ENCODE assay signal across 1 cellular context in genomic region chr2:53970898-53971681, GRCh38.
TF ChIP-seq lines count a peak whose summit lies in the region.

Gene PSME4 (minus strand): TSS chr2:53970993. CDS start chr2:53970784, 209 bp downstream.

TF ChIP-seq in HepG2, 621 proteins besides CTCF, POLR2A, EP300 and RAD21 (continued from another document and continues in another):
- TF ChIP-seq ZBTB33 (CRISPR knock-in tag; IDR thresholded peaks at IDR 0.05) (no peak), ZBTB14 (CRISPR knock-in tag; IDR thresholded peaks at IDR 0.05) (0 out of 2 replicates have a peak, but pooled peaks have one; percentile 19), ZNF253 (CRISPR knock-in tag; IDR thresholded peaks at IDR 0.05; ENCODE audit: borderline replicate concordance) (peak; percentile 93; the same call in 1 of the 2 replicates), ZNF780A (CRISPR knock-in tag; IDR thresholded peaks at IDR 0.05) (no peak; the same call in 1 of the 2 replicates), NR2F1 (CRISPR knock-in tag; IDR thresholded peaks at IDR 0.05) (no peak), ZFP36 (IDR thresholded peaks at IDR 0.05; ENCODE audit: borderline replicate concordance, low read depth, low read length, partially characterized antibody) (no peak), NFIC (IDR thresholded peaks at IDR 0.05; ENCODE audit: low read length) (no peak), GPN1 (CRISPR knock-in tag; IDR thresholded peaks at IDR 0.05; ENCODE audit: borderline replicate concordance) (0 out of 2 replicates have a peak, but pooled peaks have one; percentile 64), RFX5 (IDR thresholded peaks at IDR 0.05; ENCODE audit: low read depth, low read length) (no peak), ZFP62 (CRISPR knock-in tag; IDR thresholded peaks at IDR 0.05) (no peak), SMAD1 (CRISPR knock-in tag; IDR thresholded peaks at IDR 0.05; ENCODE audit: borderline replicate concordance, low read depth) (0 out of 2 replicates have a peak, but pooled peaks have one; percentile 69), ZEB1 (IDR thresholded peaks at IDR 0.05; ENCODE audit: insufficient replicate concordance, low read depth) (no peak), ZNF468 (CRISPR knock-in tag; IDR thresholded peaks at IDR 0.05) (peak; percentile 86; the same call in 1 of the 2 replicates), ZFP36L2 (CRISPR knock-in tag; IDR thresholded peaks at IDR 0.05) (peak; percentile 74; the same call in 1 of the 2 replicates), ZSCAN30 (CRISPR knock-in tag; IDR thresholded peaks at IDR 0.05) (no peak; the same call in 1 of the 2 replicates), ZNF484 (CRISPR knock-in tag; IDR thresholded peaks at IDR 0.05; ENCODE audit: borderline replicate concordance, low read depth) (no peak), ZNF142 (CRISPR knock-in tag; IDR thresholded peaks at IDR 0.05) (peak; percentile 75; the same call in 1 of the 2 replicates), KLF12 (CRISPR knock-in tag; IDR thresholded peaks at IDR 0.05; ENCODE audit: borderline replicate concordance) (no peak; the same call in 1 of the 2 replicates), ZNF556 (CRISPR knock-in tag; IDR thresholded peaks at IDR 0.05; ENCODE audit: borderline replicate concordance) (peak; percentile 73; the same call in 1 of the 2 replicates), SOX6 (IDR thresholded peaks at IDR 0.05) (no peak), SOX6 (CRISPR knock-in tag; IDR thresholded peaks at IDR 0.05) (peak; percentile 89), ZNF18 (CRISPR knock-in tag; IDR thresholded peaks at IDR 0.05; ENCODE audit: insufficient replicate concordance) (peak; percentile 79), ZBTB44 (CRISPR knock-in tag; IDR thresholded peaks at IDR 0.05) (peak; percentile 19; the same call in 1 of the 2 replicates), ZBTB21 (CRISPR knock-in tag; IDR thresholded peaks at IDR 0.05) (no peak), THAP11 (CRISPR knock-in tag; IDR thresholded peaks at IDR 0.05) (peak; percentile 85), ZNF781 (CRISPR knock-in tag; IDR thresholded peaks at IDR 0.05; ENCODE audit: borderline replicate concordance, not compliant biosample characterization) (peak; percentile 77), ATF1 (CRISPR knock-in tag; IDR thresholded peaks at IDR 0.05) (no peak), ZNF441 (CRISPR knock-in tag; IDR thresholded peaks at IDR 0.05; ENCODE audit: borderline replicate concordance) (no peak; the same call in 1 of the 2 replicates), FOXO4 (CRISPR knock-in tag; conservative IDR thresholded peaks at IDR 0.05) (0 out of 2 replicates have a peak, but pooled peaks have one; percentile 85), ZNF232 (CRISPR knock-in tag; IDR thresholded peaks at IDR 0.05; ENCODE audit: borderline replicate concordance) (peak; percentile 97), ZNF652 (CRISPR knock-in tag; IDR thresholded peaks at IDR 0.05; ENCODE audit: borderline replicate concordance, low read depth) (no peak), ZNF570 (CRISPR knock-in tag; IDR thresholded peaks at IDR 0.05; ENCODE audit: borderline replicate concordance) (peak; percentile 87; the same call in 1 of the 2 replicates), ZNF513 (CRISPR knock-in tag; conservative IDR thresholded peaks at IDR 0.05) (peak; percentile 91; the same call in 1 of the 2 replicates), ZNF326 (CRISPR knock-in tag; IDR thresholded peaks at IDR 0.05; ENCODE audit: borderline replicate concordance) (no peak), PAWR (CRISPR knock-in tag; IDR thresholded peaks at IDR 0.05; ENCODE audit: borderline replicate concordance) (peak; percentile 19; the same call in 1 of the 2 replicates), TRIM24 (CRISPR knock-in tag; IDR thresholded peaks at IDR 0.05) (no peak), ZNF615 (CRISPR knock-in tag; IDR thresholded peaks at IDR 0.05; ENCODE audit: borderline replicate concordance) (peak; percentile 90; the same call in 1 of the 2 replicates), HMG20A (CRISPR knock-in tag; IDR thresholded peaks at IDR 0.05; ENCODE audit: borderline replicate concordance) (peak; percentile 13; the same call in 1 of the 2 replicates), MEIS1 (CRISPR knock-in tag; IDR thresholded peaks at IDR 0.05; ENCODE audit: borderline replicate concordance) (no peak), ZNF703 (CRISPR knock-in tag; IDR thresholded peaks at IDR 0.05; ENCODE audit: borderline replicate concordance) (no peak), HMGXB3 (CRISPR knock-in tag; IDR thresholded peaks at IDR 0.05; ENCODE audit: borderline replicate concordance) (peak; percentile 82), ZNF317 (CRISPR knock-in tag; IDR thresholded peaks at IDR 0.05) (no peak)
